8 cellular contexts compared by ENCODE assay signal in genomic region chr7:92178928-92179373, GRCh38. TPM values are rescaled to one million over a fixed set of nuclear protein-coding genes. Genes with fewer than 3 reads are reported as not detected.
A peak's percentile ranks its signal among the peaks of the same experiment; 100 is the strongest.
DNase-seq lines count a peak whose midpoint lies in the region; ATAC-seq and TF ChIP-seq lines count a peak whose summit lies in the region.

TSS of gene LRRD1 (minus strand) at chr7:92179142. CDS start at chr7:92165202, 13,940 bp downstream.

- H4K5ac ChIP-seq in mesendoderm (ENCODE audit: low read length) = no peak within 1 kb of the TSS

- peak; percentile 99 for ATAC-seq in GM18868 (IDR thresholded peaks at IDR 0.05; ENCODE audit: unreplicated experiment)
- ATAC-seq in HG03135 (IDR thresholded peaks at IDR 0.05; ENCODE audit: unreplicated experiment) = peak; percentile 100

- no peak within 1 kb of the TSS for H3K18ac ChIP-seq in mesendoderm (ENCODE audit: low read length)

- H2BK5ac ChIP-seq in mesendoderm (ENCODE audit: low read length) = no peak within 1 kb of the TSS

- no peaks in the 10 kb centered on the region for H3K79me2 ChIP-seq in mesendoderm (ENCODE audit: control insufficient read depth, insufficient read depth, low read length)

- H3K4me3 ChIP-seq in AG04450 (ENCODE audit: low read depth, low read length) (peak within 1 kb of the TSS; percentile 57), endodermal cell (ENCODE audit: low read length) (peak within 1 kb of the TSS; percentile 58), mesendoderm (ENCODE audit: low read length) (no peak within 1 kb of the TSS)

- DNase-seq in AG04450 (ENCODE audit: low read depth, low spot score) (peak; percentile 44), NCI-H82 (lab: John Stamatoyannopoulos, UW) (peak; percentile 72), endodermal cell (peak; percentile 99), mesendoderm (peak; percentile 96)
- DNase-seq in activated CD8-positive, alpha-beta memory T cell treated with anti-CD3 and anti-CD28 coated beads, Interleukin-2, amount 50 U/mL, for 1 hour (ENCODE audit: extremely low read depth) = peak; percentile 57
- peak; percentile 79 for DNase-seq in stimulated activated CD8-positive, alpha-beta memory T cell treated with anti-CD3 and anti-CD28 coated beads, Interleukin-12 subunit alpha, Interleukin-12 subunit beta, amount 100 ng/mL, for 4 hours (ENCODE audit: low read depth)

- peaks cover 6% of the 10 kb centered on the region for H3K4me1 Mint-ChIP-seq in endodermal cell

- H3K9me3 ChIP-seq in AG04450 (ENCODE audit: control insufficient read depth, insufficient read depth, low read length) (no peaks in the 10 kb centered on the region; the same call in 1 of the 2 replicates), endodermal cell (ENCODE audit: control insufficient read depth, low read length) (no peaks in the 10 kb centered on the region)

- POLR2A ChIA-PET in AG04450 (lab: Yijun Ruan, JAX) = interaction anchor here (0.7 to 1.0 kb wide), 2 partner anchors 44 to 268 kb away, joined by 3 read pairs; partner anchors contain the start of genes CYP51A1 and GATAD1

- H3K27ac ChIP-seq in AG04450 (ENCODE audit: low read depth, low read length) (peak within 1 kb of the TSS; percentile 41), endodermal cell (ENCODE audit: low read depth, low read length) (no peak within 1 kb of the TSS), mesendoderm (ENCODE audit: low read depth, low read length) (no peak within 1 kb of the TSS)

- no peaks in the 10 kb centered on the region for H3K79me1 ChIP-seq in mesendoderm (ENCODE audit: low read length)

- no peaks in the 10 kb centered on the region for H3K36me3 ChIP-seq in endodermal cell (ENCODE audit: control insufficient read depth, insufficient read depth, low read length)
- H3K36me3 ChIP-seq in mesendoderm (ENCODE audit: control insufficient read depth, insufficient read depth, low read length) = no peaks in the 10 kb centered on the region

- peak within 1 kb of the TSS; percentile 75 for H3K56ac ChIP-seq in mesendoderm (ENCODE audit: low read length)

- H3K23ac ChIP-seq in mesendoderm (ENCODE audit: low read length) = no peak within 1 kb of the TSS

- no peak within 1 kb of the TSS for H3K4ac ChIP-seq in mesendoderm (ENCODE audit: low read depth, low read length)

- CTCF ChIA-PET in AG04450 (lab: Charles Lee) = interaction anchor here (0.6 to 2.2 kb wide), 45 partner anchors 9 to 1664 kb away, joined by 3 to 41 read pairs (median 4); partner anchors contain the start of genes ANKIB1, GATAD1 and KRIT1

- H3K27ac Mint-ChIP-seq in endodermal cell = peak within 1 kb of the TSS; percentile 68

- H3K9me3 Mint-ChIP-seq in endodermal cell = peaks cover 16% of the 10 kb centered on the region

- 15 to 42% methylated on average over 11 to 39 of the region's 39 CpGs for WGBS in endodermal cell (ENCODE audit: insufficient coverage in 1 of 2, insufficient read length in 1 of 2), 2 experiments
- WGBS in mesendoderm (ENCODE audit: extremely low coverage, insufficient coverage, low lambda C conversion rate) = no CpG with 5 or more reads among the region's 39 CpGs

- H3K27me3 ChIP-seq in AG04450 (ENCODE audit: control insufficient read depth, insufficient read depth, low read length) (no peaks in the 10 kb centered on the region), endodermal cell (ENCODE audit: control insufficient read depth, insufficient read depth, low read length, poor library complexity, severe bottlenecking) (no peaks in the 10 kb centered on the region), mesendoderm (ENCODE audit: insufficient read depth, low read length, poor library complexity) (no peaks in the 10 kb centered on the region)

- peak; percentile 95 for TF ChIP-seq CTCF in AG04450 (IDR thresholded peaks at IDR 0.05; ENCODE audit: low read depth, low read length)
- TF ChIP-seq CTCF in endodermal cell (conservative IDR thresholded peaks at IDR 0.05) = peak; percentile 99

- H3K9ac ChIP-seq in endodermal cell (ENCODE audit: extremely low read depth, low read length, poor library complexity, severe bottlenecking) = no peak within 1 kb of the TSS
- H3K9ac ChIP-seq in mesendoderm (ENCODE audit: low read length) = peak within 1 kb of the TSS; percentile 54

- H2AK5ac ChIP-seq in mesendoderm (ENCODE audit: low read length) = no peak within 1 kb of the TSS

- no peaks in the 10 kb centered on the region for H3K36me3 Mint-ChIP-seq in endodermal cell (ENCODE audit: low read depth)

- H2BK15ac ChIP-seq in mesendoderm (replicated peaks; ENCODE audit: low read depth) = no peak within 1 kb of the TSS

- H4K8ac ChIP-seq in mesendoderm (ENCODE audit: low read depth, low read length) = peak within 1 kb of the TSS; percentile 41

- no peak within 1 kb of the TSS for H2BK120ac ChIP-seq in mesendoderm (ENCODE audit: low read depth, low read length)

- H3K27me3 Mint-ChIP-seq in endodermal cell (ENCODE audit: insufficient read depth) = peaks cover 13% of the 10 kb centered on the region

- H3K4me1 ChIP-seq in endodermal cell (ENCODE audit: control insufficient read depth, insufficient read depth, low read length) (no peaks in the 10 kb centered on the region), mesendoderm (ENCODE audit: control insufficient read depth, low read depth, low read length) (no peaks in the 10 kb centered on the region)

- peak within 1 kb of the TSS; percentile 60 for H3K4me2 ChIP-seq in mesendoderm (ENCODE audit: low read length)

- H3K4me3 Mint-ChIP-seq in endodermal cell = peak within 1 kb of the TSS; percentile 68

RNA-seq across cellular contexts. Expression of gene LRRD1, which starts in this region (rescaled TPM):
- polyA plus RNA-seq in AG04450 (2011; rRNA removed) = not detected in 2 replicates
- not detected in 2 replicates for polyA minus RNA-seq in AG04450 (2011; rRNA and poly(A)+ RNA removed)
- total RNA-seq in endodermal cell = not detected
- 0.11 TPM for polyA plus RNA-seq in endodermal cell (2013, experiment 1 of 2)
- polyA plus RNA-seq in endodermal cell (2013, experiment 2 of 2) = not detected
- 0.01 TPM for polyA plus RNA-seq in mesendoderm (2013, experiment 1 of 2)
- polyA plus RNA-seq in mesendoderm (2013, experiment 2 of 2) = 0.01 TPM

Comparison
In these comparisons a context has a peak if more than half of its experiments do, and no peak if none do; other contexts are left out.
1. Peak in DNase-seq, H3K4me3 ChIP-seq and H3K27ac ChIP-seq in AG04450; RNA of the gene not detected or under 1 TPM.
2. Peak in DNase-seq and H3K4me3 ChIP-seq in endodermal cell; RNA of the gene not detected or under 1 TPM.
3. DNase-seq: peak in every context shown above with its lines; median percentile 99 in endodermal cell; 96 in mesendoderm; 79 in stimulated activated CD8-positive, alpha-beta memory T cell treated with anti-CD3 and anti-CD28 coated beads, Interleukin-12 subunit alpha, Interleukin-12 subunit beta, amount 100 ng/mL, for 4 hours; 72 in NCI-H82; 57 in activated CD8-positive, alpha-beta memory T cell treated with anti-CD3 and anti-CD28 coated beads, Interleukin-2, amount 50 U/mL, for 1 hour; 44 in AG04450.